Comparison of ENCODE assay signal across 24 cellular contexts in the genomic region with DNA sequence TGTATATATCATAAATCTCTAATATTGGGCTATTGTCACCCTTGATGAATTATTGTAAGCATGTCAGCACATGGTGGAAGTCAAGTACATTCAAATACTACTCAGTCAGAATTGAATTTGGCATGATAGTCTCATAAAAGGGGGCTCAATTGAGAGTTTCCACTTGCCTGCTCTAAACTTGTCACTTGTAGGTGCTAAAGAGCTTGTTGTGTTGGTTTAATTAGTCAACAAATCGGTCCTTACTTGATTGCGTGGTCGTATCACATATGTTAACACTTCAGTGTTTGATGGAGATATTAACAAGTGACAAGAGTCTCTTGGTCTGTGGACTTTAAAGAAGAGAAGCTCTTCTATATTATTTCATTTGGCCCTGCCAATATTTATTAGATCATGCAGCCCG.
DNase-seq lines count a peak whose midpoint lies in the region; ATAC-seq and TF ChIP-seq lines count a peak whose summit lies in the region.
"Had no signal": no experiment of that assay in that cellular context is flagged by ENCODE, and none has a peak within 500 bp of the region (broad histone marks: within the 10 kb centered on the region; RNA-seq: fewer than 3 reads in every experiment).

No MANE protein-coding gene starts in this region.

- ATAC-seq in CD8-positive, alpha-beta T cell = no peak

- no peak overlapping the region for H3K9ac ChIP-seq in GM23248
- H3K9ac ChIP-seq: BLaER1 treated with 17β-estradiol and CSF1 and Interleukin-3, amounts not matched to agents 10 nM and 100 nM; KMS-11 had no signal

- no peaks in the 10 kb centered on the region for H4K20me1 ChIP-seq in GM23248 (ENCODE audit: insufficient read depth)
- H4K20me1 ChIP-seq: BLaER1 treated with 17β-estradiol and CSF1 and Interleukin-3, amounts not matched to agents 10 nM and 100 nM had no signal

- H3K79me2 ChIP-seq in GM23248 (ENCODE audit: insufficient read depth) = no peaks in the 10 kb centered on the region

- H3K36me3 Mint-ChIP-seq in CD8-positive, alpha-beta T cell = no peaks in the 10 kb centered on the region
- H3K36me3 Mint-ChIP-seq: IgD-negative memory B cell had no signal

- no peaks in the 10 kb centered on the region for H3K36me3 ChIP-seq in CD8-positive, alpha-beta T cell (ENCODE audit: insufficient read depth, low read length)
- no peaks in the 10 kb centered on the region for H3K36me3 ChIP-seq in GM23248 (ENCODE audit: low read depth)
- H3K36me3 ChIP-seq: BLaER1 treated with 17β-estradiol and CSF1 and Interleukin-3, amounts not matched to agents 10 nM and 100 nM; SJSA1 had no signal

- no peaks in the 10 kb centered on the region for H3K9me2 ChIP-seq in GM23248 (ENCODE audit: insufficient read depth)

- no peaks in the 10 kb centered on the region for H3K4me1 ChIP-seq in CD8-positive, alpha-beta T cell (ENCODE audit: insufficient read depth, low read length)
- no peaks in the 10 kb centered on the region for H3K4me1 ChIP-seq in GM23248 (ENCODE audit: insufficient read depth)
- H3K4me1 ChIP-seq: BLaER1 treated with 17β-estradiol and CSF1 and Interleukin-3, amounts not matched to agents 10 nM and 100 nM; Caco-2; SJSA1 had no signal

- no peaks in the 10 kb centered on the region for H3K4me1 Mint-ChIP-seq in CD8-positive, alpha-beta T cell (ENCODE audit: low read depth)
- H3K4me1 Mint-ChIP-seq: IgD-negative memory B cell had no signal

- H3K4me3 Mint-ChIP-seq in CD8-positive, alpha-beta T cell = no peak overlapping the region
- H3K4me3 Mint-ChIP-seq: CD4-positive, alpha-beta T cell; IgD-negative memory B cell; T-helper 2 cell treated with Interferon-gamma antibody and Interleukin-4, amounts not matched to agents 5 μg/mL and 100 μg/mL, for 36 hours had no signal

- H2AFZ ChIP-seq in GM23248 = no peak overlapping the region

- no peaks in the 10 kb centered on the region for H3F3A ChIP-seq in GM23248 (ENCODE audit: insufficient read depth)

- H3K27ac ChIP-seq in CD8-positive, alpha-beta T cell (ENCODE audit: low read depth, low read length) = no peak overlapping the region
- H3K27ac ChIP-seq in GM23248 = no peak overlapping the region
- H3K27ac ChIP-seq: BLaER1 treated with 17β-estradiol and CSF1 and Interleukin-3, amounts not matched to agents 10 nM and 100 nM; HL-60; KMS-11; SJSA1 had no signal

- peak; percentile 28 for DNase-seq in DMS153 treated with DMSO at 0.1 percent for 48 hours (lab: John Stamatoyannopoulos, UW; ENCODE audit: unreplicated experiment)
- peak; percentile 82 for DNase-seq in NCI-H1092 treated with DMSO at 0.1 percent for 48 hours (lab: John Stamatoyannopoulos, UW)
- DNase-seq in NCI-H2029 treated with DMSO at 0.1 percent for 48 hours (lab: John Stamatoyannopoulos, UW) = peak; percentile 84
- DNase-seq in NCI-H446 (lab: John Stamatoyannopoulos, UW) = peak; percentile 29 to 47
- no peak for DNase-seq in SW 1271 (lab: John Stamatoyannopoulos, UW)
- DNase-seq in CD8-positive, alpha-beta T cell = no peak
- DNase-seq in stimulated activated CD4-positive, alpha-beta T cell treated with anti-CD3 and anti-CD28 coated beads, Interleukin-2, amount 100 ng/mL, for 24 hours = no peak
- DNase-seq in GM23248 = no peak
- DNase-seq: AML-193; Caco-2; CD4-positive, alpha-beta T cell; MM.1S; NCI-H2081; NCI-H524 treated with DMSO at 0.1 percent for 48 hours; NCI-H82; Right ventricle myocardium superior; RPMI8226; T-helper 1 cell had no signal

- no peak for TF ChIP-seq CTCF in CD8-positive, alpha-beta T cell (IDR thresholded peaks at IDR 0.05)

- H3K4me2 ChIP-seq in GM23248 (ENCODE audit: unreplicated experiment) = no peak overlapping the region
- H3K4me2 ChIP-seq: BLaER1 treated with 17β-estradiol and CSF1 and Interleukin-3, amounts not matched to agents 10 nM and 100 nM; KMS-11 had no signal

- WGBS in GM23248 (ENCODE audit: low coverage in 1 of 2, low lambda C conversion rate in 2 of 2, missing lambda C conversion rate in 2 of 2), 2 experiments = 14 to 15% methylated on average over 4 of the region's 4 CpGs

- no peaks in the 10 kb centered on the region for H3K9me3 ChIP-seq in CD8-positive, alpha-beta T cell (ENCODE audit: low read length)
- H3K9me3 ChIP-seq in GM23248 (ENCODE audit: low read depth) = no peaks in the 10 kb centered on the region
- H3K9me3 ChIP-seq: BLaER1 treated with 17β-estradiol and CSF1 and Interleukin-3, amounts not matched to agents 10 nM and 100 nM; Caco-2; SJSA1 had no signal

- no peak overlapping the region for H3K4me3 ChIP-seq in CD8-positive, alpha-beta T cell (ENCODE audit: low read depth, low read length)
- H3K4me3 ChIP-seq in GM23248 = no peak overlapping the region
- H3K4me3 ChIP-seq: BLaER1 treated with 17β-estradiol and CSF1 and Interleukin-3, amounts not matched to agents 10 nM and 100 nM; SJSA1 had no signal

- intact Hi-C loops in CD8-positive, alpha-beta T cell (cut with DNase I, micrococcal nuclease) = no loop called here

- POLR2A ChIA-PET in CD8-positive, alpha-beta T cell (lab: Charles Lee) = no interaction called here

- CTCF ChIA-PET in CD8-positive, alpha-beta T cell (lab: Charles Lee) = no interaction called here

- no peaks in the 10 kb centered on the region for H3K27me3 ChIP-seq in CD8-positive, alpha-beta T cell (ENCODE audit: insufficient read depth, low read length)
- peaks cover 7% of the 10 kb centered on the region; the same call in 1 of the 2 replicates for H3K27me3 ChIP-seq in GM23248 (replicated peaks; ENCODE audit: insufficient read depth)
- H3K27me3 ChIP-seq: BLaER1 treated with 17β-estradiol and CSF1 and Interleukin-3, amounts not matched to agents 10 nM and 100 nM had no signal

- in situ Hi-C loops in GM23248 (cut with MboI) = no loop called here

- no peak overlapping the region for H3K27ac Mint-ChIP-seq in CD8-positive, alpha-beta T cell
- H3K27ac Mint-ChIP-seq: CD4-positive, alpha-beta T cell; IgD-negative memory B cell; T-helper 2 cell treated with Interferon-gamma antibody and Interleukin-4, amounts not matched to agents 5 μg/mL and 100 μg/mL, for 36 hours had no signal

- peaks cover 10% of the 10 kb centered on the region for H3K27me3 Mint-ChIP-seq in CD8-positive, alpha-beta T cell (ENCODE audit: low read depth)

- H3K9me3 Mint-ChIP-seq in CD8-positive, alpha-beta T cell = no peaks in the 10 kb centered on the region
- H3K9me3 Mint-ChIP-seq: CD4-positive, alpha-beta T cell; T-helper 2 cell treated with Interferon-gamma antibody and Interleukin-4, amounts not matched to agents 5 μg/mL and 100 μg/mL, for 36 hours had no signal

Comparison
In these comparisons a context has a peak if more than half of its experiments do, and no peak if none do; other contexts are left out.
1. DNase-seq: peak in DMS153 treated with DMSO at 0.1 percent for 48 hours (single experiment), NCI-H1092 treated with DMSO at 0.1 percent for 48 hours (single experiment), NCI-H2029 treated with DMSO at 0.1 percent for 48 hours (single experiment) and NCI-H446 (2 of 2); none in SW 1271 (0 of 2), CD8-positive, alpha-beta T cell (0 of 7), stimulated activated CD4-positive, alpha-beta T cell treated with anti-CD3 and anti-CD28 coated beads, Interleukin-2, amount 100 ng/mL, for 24 hours (0 of 2) and GM23248 (single experiment).